ENCODE assay signal across 1 cellular context in genomic region chr20:32491764-32492151, GRCh38.
TF ChIP-seq lines count a peak whose summit lies in the region.

No MANE protein-coding gene starts in this region.

TF ChIP-seq in HepG2, 621 proteins besides CTCF, POLR2A, EP300 and RAD21:
- TF ChIP-seq ZNF121 (CRISPR knock-in tag; IDR thresholded peaks at IDR 0.05) (peak; percentile 88), ZNF607 (CRISPR knock-in tag; IDR thresholded peaks at IDR 0.05; ENCODE audit: borderline replicate concordance) (0 out of 2 replicates have a peak, but pooled peaks have one; percentile 28)
